17 cellular contexts compared by ENCODE assay signal in genomic region chr9:2012347-2012746, GRCh38. TPM values are rescaled to one million over a fixed set of nuclear protein-coding genes. Genes with fewer than 3 reads are reported as not detected.
DNase-seq lines count a peak whose midpoint lies in the region; ATAC-seq and TF ChIP-seq lines count a peak whose summit lies in the region.
"Had no signal": no experiment of that assay in that cellular context is flagged by ENCODE, and none has a peak within 500 bp of the region (broad histone marks: within the 10 kb centered on the region; RNA-seq: fewer than 3 reads in every experiment).

No MANE protein-coding gene starts in this region.

- no peak for TF ChIP-seq CTCF in stomach (IDR thresholded peaks at IDR 0.05)

- no peak overlapping the region for H3K4me3 ChIP-seq in stomach
- H3K4me3 ChIP-seq: HAP-1, hepatocyte, vagina had no signal

- no peaks in the 10 kb centered on the region for H3K9me3 ChIP-seq in stomach
- H3K9me3 ChIP-seq: HAP-1, vagina had no signal

- H3K27ac Mint-ChIP-seq in activated T-cell treated with anti-CD3 and anti-CD28 coated beads, Interleukin-2, amount 50 U/mL, for 24 hours = peak overlapping the region; percentile 36
- H3K27ac Mint-ChIP-seq in effector memory CD8-positive, alpha-beta T cell = no peak overlapping the region

- intact Hi-C loops in stomach (cut with DNase I; ENCODE audit: low total_unique reads) = no loop called here

- TF ChIP-seq EP300 in stomach (IDR thresholded peaks at IDR 0.05) = no peak

- no peaks in the 10 kb centered on the region for H3K27me3 ChIP-seq in stomach
- H3K27me3 ChIP-seq: hepatocyte, vagina had no signal

- no peaks in the 10 kb centered on the region for H3K27me3 Mint-ChIP-seq in activated T-cell treated with anti-CD3 and anti-CD28 coated beads, Interleukin-2, amount 50 U/mL, for 24 hours
- H3K27me3 Mint-ChIP-seq in effector memory CD8-positive, alpha-beta T cell = no peaks in the 10 kb centered on the region

- H3K4me1 ChIP-seq in stomach = peaks cover 4 to 11% (median 9%) of the 10 kb centered on the region in 4 donors
- H3K4me1 ChIP-seq: HAP-1 had no signal

- no peak for TF ChIP-seq POLR2A in stomach (IDR thresholded peaks at IDR 0.05)

- WGBS in stomach, 5 donors = 81 to 89% (median 84%) methylated on average over 4 of the region's 4 CpGs

- DNase-seq in activated T-cell treated with anti-CD3 and anti-CD28 coated beads, Interleukin-2, amount 50 U/mL, for 24 hours = no peak
- no peak for DNase-seq in activated T-cell treated with anti-CD3 and anti-CD28 coated beads, Interleukin-2, amount 50 U/mL, for 48 hours
- DNase-seq in activated naive CD4-positive, alpha-beta T cell treated with anti-CD3 and anti-CD28 coated beads, Interleukin-2, amount 50 U/mL, for 16 hours = peak; percentile 36
- no peak for DNase-seq in effector memory CD8-positive, alpha-beta T cell
- no peak for DNase-seq in stomach
- no peak for DNase-seq in islet precursor cell
- DNase-seq: ACHN; central memory CD4-positive, alpha-beta T cell; left ventricle myocardium superior; NCI-H1092; NCI-H446 treated with DMSO at 0.1 percent for 48 hours; Right ventricle myocardium superior had no signal

- no peaks in the 10 kb centered on the region for H3K36me3 ChIP-seq in stomach
- H3K36me3 ChIP-seq: HAP-1, vagina had no signal

- peaks cover 12% of the 10 kb centered on the region for H3K36me3 Mint-ChIP-seq in activated T-cell treated with anti-CD3 and anti-CD28 coated beads, Interleukin-2, amount 50 U/mL, for 24 hours (ENCODE audit: low read depth)
- H3K36me3 Mint-ChIP-seq in effector memory CD8-positive, alpha-beta T cell (ENCODE audit: insufficient read depth) = peaks cover 28% of the 10 kb centered on the region

- H3K4me1 Mint-ChIP-seq in activated T-cell treated with anti-CD3 and anti-CD28 coated beads, Interleukin-2, amount 50 U/mL, for 24 hours (ENCODE audit: low read depth) = peaks cover 33% of the 10 kb centered on the region
- H3K4me1 Mint-ChIP-seq in effector memory CD8-positive, alpha-beta T cell (ENCODE audit: low read depth in 2 of 2) = peaks cover 3 to 4% of the 10 kb centered on the region in 2 donors

- H3K4me3 Mint-ChIP-seq in activated T-cell treated with anti-CD3 and anti-CD28 coated beads, Interleukin-2, amount 50 U/mL, for 24 hours = no peak overlapping the region
- H3K4me3 Mint-ChIP-seq in effector memory CD8-positive, alpha-beta T cell = no peak overlapping the region

- H3K9me3 Mint-ChIP-seq in activated T-cell treated with anti-CD3 and anti-CD28 coated beads, Interleukin-2, amount 50 U/mL, for 24 hours = no peaks in the 10 kb centered on the region
- H3K9me3 Mint-ChIP-seq in effector memory CD8-positive, alpha-beta T cell = no peaks in the 10 kb centered on the region

- no peak overlapping the region for H3K27ac ChIP-seq in stomach
- H3K27ac ChIP-seq: hepatocyte, vagina had no signal

- ATAC-seq in GM19395 (IDR thresholded peaks at IDR 0.05; ENCODE audit: unreplicated experiment) = peak; percentile 28
- ATAC-seq in HG03159 (IDR thresholded peaks at IDR 0.05; ENCODE audit: unreplicated experiment) = peak; percentile 21
- ATAC-seq in effector memory CD8-positive, alpha-beta T cell (replicated peaks) = no peak
- ATAC-seq: left ventricle myocardium superior had no signal

RNA-seq across cellular contexts. Expression of gene SMARCA2, which starts 2.8 kb away (rescaled TPM):
- total RNA-seq in stomach = 100 to 1,000 TPM in 3 of 5 donors, 10 to 100 TPM in 2; 67.2 to 242 (median 109) TPM
- polyA plus RNA-seq in stomach = 10 to 100 TPM; 20.5 to 44.4 (median 30.0) TPM
